In the genomic region with DNA sequence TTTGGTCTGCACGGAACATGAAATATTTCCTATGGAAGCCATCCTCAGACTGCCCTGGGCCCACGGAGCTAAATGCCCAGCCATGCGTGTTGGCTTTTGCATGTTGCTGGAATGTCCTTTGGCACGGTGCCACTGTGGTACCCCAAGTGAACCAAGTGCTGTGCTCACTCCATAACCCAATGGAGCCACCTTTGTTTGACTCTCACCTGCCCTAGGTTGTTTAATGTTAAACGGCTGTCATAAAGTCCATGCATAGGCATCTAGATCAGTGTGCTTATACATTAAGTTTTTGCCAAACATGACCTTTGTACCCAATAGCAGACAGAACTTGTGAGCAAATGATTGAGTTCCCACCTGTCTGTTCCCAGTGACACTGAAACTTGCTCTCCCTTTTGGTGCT, we compare ENCODE assay signal across 32 cellular contexts.
"Had no signal": no experiment of that assay in that cellular context is flagged by ENCODE, and none has a peak within 500 bp of the region (broad histone marks: within the 10 kb centered on the region; RNA-seq: fewer than 3 reads in every experiment).

No MANE protein-coding gene starts in this region.

- DNase-seq: activated CD4-positive, alpha-beta T cell treated with anti-CD3 and anti-CD28 coated beads for 1 hour; activated CD4-positive, alpha-beta T cell treated with anti-CD3 and anti-CD28 coated beads for 48 hours; activated CD4-positive, CD25-positive, alpha-beta regulatory T cell; activated CD8-positive, alpha-beta T cell treated with anti-CD3 and anti-CD28 coated beads for 36 hours; activated effector memory CD4-positive, alpha-beta T cell treated with anti-CD3 and anti-CD28 coated beads, Interleukin-2, amount 50 U/mL, for 16 hours; activated naive CD4-positive, alpha-beta T cell; activated naive CD4-positive, alpha-beta T cell treated with anti-CD3 and anti-CD28 coated beads, Interleukin-2, amount 50 U/mL, for 16 hours; activated naive CD8-positive, alpha-beta T cell treated with anti-CD3 and anti-CD28 coated beads for 36 hours; activated T-cell treated with anti-CD3 and anti-CD28 coated beads, Interleukin-2, amount 50 U/mL, for 1 hour; activated T-cell treated with anti-CD3 and anti-CD28 coated beads, Interleukin-2, amount 50 U/mL, for 72 hours; amniotic stem cell; aorta; brain microvascular endothelial cell; NCI-H1092 treated with DMSO at 0.1 percent for 48 hours; NCI-H1417; NCI-H187 treated with DMSO at 0.1 percent for 48 hours; NCI-H2081; NCI-H2171 treated with DMSO at 0.1 percent for 48 hours; NCI-H2227 treated with DMSO at 0.1 percent for 48 hours; NCI-H446; NCI-H510A treated with DMSO at 0.1 percent for 48 hours; SIG-M5; T-helper 1 cell; T-helper 2 cell; T-helper 9 cell; WERI-Rb-1 had no signal

- H3K36me3 ChIP-seq: brain microvascular endothelial cell, cardiac muscle cell, WERI-Rb-1 had no signal

- H3K27me3 ChIP-seq: brain microvascular endothelial cell, cardiac muscle cell had no signal

- H3K27ac ChIP-seq: brain microvascular endothelial cell, cardiac muscle cell, RWPE1, WERI-Rb-1 had no signal

- ATAC-seq: activated CD8-positive, alpha-beta T cell treated with anti-CD3 and anti-CD28 coated beads for 36 hours; activated T-cell treated with anti-CD3 and anti-CD28 coated beads, Interleukin-2, amount 50 U/mL, for 72 hours; activated T-helper 17 cell treated with anti-CD3 and anti-CD28 coated beads, Interleukin-2, amount 50 U/mL, for 72 hours; Panc1; Right ventricle myocardium inferior; SK-N-SH treated with all-trans-retinoic acid at 6 μM for 48 hours had no signal

- H3K4me3 ChIP-seq: cardiac muscle cell had no signal
